In the genomic region with DNA sequence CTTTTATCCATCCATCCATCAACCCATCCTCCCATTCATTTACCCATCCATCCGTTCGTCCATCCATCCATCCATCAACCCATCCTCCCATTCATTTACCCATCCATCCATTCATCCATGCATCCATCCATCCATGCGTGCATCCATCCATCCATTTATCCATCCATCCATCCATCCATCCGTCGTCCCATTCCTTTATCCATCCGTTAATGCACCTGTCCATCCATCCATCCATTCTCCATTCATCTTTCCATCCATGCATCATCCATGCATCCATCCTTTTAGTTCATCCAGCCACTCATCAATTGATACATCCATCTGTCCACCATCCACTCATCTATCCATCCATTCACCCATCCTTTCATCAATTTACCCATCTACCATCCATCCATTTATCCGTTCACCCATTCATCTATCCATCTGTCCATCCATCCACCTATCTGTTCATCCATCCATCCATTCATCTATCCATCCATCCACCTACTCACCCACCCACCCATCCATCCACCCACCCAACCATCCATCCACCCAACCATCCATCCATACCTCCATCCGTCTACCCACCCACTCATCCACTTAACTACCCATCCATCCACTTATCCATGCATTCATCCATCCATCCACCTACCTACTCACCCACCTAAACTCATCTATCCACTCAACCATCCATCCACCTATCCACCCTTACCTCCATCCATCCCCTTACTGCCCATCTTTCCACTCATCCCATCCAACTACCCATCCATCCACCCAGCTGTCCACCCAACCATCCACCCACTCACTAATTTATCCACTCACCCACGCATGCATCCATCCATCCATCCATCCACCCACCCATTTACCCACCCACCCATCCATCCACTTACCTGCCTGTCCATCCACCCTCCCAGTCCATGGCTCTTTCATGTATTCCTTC, we compare ENCODE assay signal across 2 cellular contexts.
TF ChIP-seq lines count a peak whose summit lies in the region.

No MANE protein-coding gene starts in this region.

TF ChIP-seq in IMR-90, 13 proteins besides CTCF, POLR2A, EP300 and RAD21:
- TF ChIP-seq MAFK (IDR thresholded peaks at IDR 0.05; ENCODE audit: low read depth, low read length) (no peak), MXI1 (IDR thresholded peaks at IDR 0.05; ENCODE audit: borderline replicate concordance, low read depth, low read length) (no peak), CHD1 (IDR thresholded peaks at IDR 0.05; ENCODE audit: low read depth, low read length) (no peak), BHLHE40 (IDR thresholded peaks at IDR 0.05; ENCODE audit: low read depth, low read length) (no peak), RFX5 (IDR thresholded peaks at IDR 0.05; ENCODE audit: low read depth, low read length) (no peak), RCOR1 (IDR thresholded peaks at IDR 0.05; ENCODE audit: insufficient replicate concordance, low read length) (no peak), FOS (IDR thresholded peaks at IDR 0.05; ENCODE audit: low read depth, low read length) (no peak), NFE2L2 (IDR thresholded peaks at IDR 0.05; ENCODE audit: low read depth, low read length) (no peak), MAZ (IDR thresholded peaks at IDR 0.05; ENCODE audit: borderline replicate concordance, low read depth, low read length) (no peak)
- TF ChIP-seq, protein P1, sequence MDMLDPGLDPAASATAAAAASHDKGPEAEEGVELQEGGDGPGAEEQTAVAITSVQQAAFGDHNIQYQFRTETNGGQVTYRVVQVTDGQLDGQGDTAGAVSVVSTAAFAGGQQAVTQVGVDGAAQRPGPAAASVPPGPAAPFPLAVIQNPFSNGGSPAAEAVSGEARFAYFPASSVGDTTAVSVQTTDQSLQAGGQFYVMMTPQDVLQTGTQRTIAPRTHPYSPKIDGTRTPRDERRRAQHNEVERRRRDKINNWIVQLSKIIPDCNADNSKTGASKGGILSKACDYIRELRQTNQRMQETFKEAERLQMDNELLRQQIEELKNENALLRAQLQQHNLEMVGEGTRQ (IDR thresholded peaks at IDR 0.05; ENCODE audit: low read depth, low read length), result no peak
- TF ChIP-seq, protein P2, sequence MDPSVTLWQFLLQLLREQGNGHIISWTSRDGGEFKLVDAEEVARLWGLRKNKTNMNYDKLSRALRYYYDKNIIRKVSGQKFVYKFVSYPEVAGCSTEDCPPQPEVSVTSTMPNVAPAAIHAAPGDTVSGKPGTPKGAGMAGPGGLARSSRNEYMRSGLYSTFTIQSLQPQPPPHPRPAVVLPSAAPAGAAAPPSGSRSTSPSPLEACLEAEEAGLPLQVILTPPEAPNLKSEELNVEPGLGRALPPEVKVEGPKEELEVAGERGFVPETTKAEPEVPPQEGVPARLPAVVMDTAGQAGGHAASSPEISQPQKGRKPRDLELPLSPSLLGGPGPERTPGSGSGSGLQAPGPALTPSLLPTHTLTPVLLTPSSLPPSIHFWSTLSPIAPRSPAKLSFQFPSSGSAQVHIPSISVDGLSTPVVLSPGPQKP (IDR thresholded peaks at IDR 0.05; ENCODE audit: borderline replicate concordance, low read depth, low read length), result no peak

TF ChIP-seq in GM23338, 12 proteins besides CTCF, POLR2A, EP300 and RAD21:
- no peak for TF ChIP-seq CREB1 (CRISPR knock-in tag; IDR thresholded peaks at IDR 0.05; ENCODE audit: low read depth)
- no peak for TF ChIP-seq NANOG (IDR thresholded peaks at IDR 0.05; ENCODE audit: borderline replicate concordance)
- TF ChIP-seq, protein P3, sequence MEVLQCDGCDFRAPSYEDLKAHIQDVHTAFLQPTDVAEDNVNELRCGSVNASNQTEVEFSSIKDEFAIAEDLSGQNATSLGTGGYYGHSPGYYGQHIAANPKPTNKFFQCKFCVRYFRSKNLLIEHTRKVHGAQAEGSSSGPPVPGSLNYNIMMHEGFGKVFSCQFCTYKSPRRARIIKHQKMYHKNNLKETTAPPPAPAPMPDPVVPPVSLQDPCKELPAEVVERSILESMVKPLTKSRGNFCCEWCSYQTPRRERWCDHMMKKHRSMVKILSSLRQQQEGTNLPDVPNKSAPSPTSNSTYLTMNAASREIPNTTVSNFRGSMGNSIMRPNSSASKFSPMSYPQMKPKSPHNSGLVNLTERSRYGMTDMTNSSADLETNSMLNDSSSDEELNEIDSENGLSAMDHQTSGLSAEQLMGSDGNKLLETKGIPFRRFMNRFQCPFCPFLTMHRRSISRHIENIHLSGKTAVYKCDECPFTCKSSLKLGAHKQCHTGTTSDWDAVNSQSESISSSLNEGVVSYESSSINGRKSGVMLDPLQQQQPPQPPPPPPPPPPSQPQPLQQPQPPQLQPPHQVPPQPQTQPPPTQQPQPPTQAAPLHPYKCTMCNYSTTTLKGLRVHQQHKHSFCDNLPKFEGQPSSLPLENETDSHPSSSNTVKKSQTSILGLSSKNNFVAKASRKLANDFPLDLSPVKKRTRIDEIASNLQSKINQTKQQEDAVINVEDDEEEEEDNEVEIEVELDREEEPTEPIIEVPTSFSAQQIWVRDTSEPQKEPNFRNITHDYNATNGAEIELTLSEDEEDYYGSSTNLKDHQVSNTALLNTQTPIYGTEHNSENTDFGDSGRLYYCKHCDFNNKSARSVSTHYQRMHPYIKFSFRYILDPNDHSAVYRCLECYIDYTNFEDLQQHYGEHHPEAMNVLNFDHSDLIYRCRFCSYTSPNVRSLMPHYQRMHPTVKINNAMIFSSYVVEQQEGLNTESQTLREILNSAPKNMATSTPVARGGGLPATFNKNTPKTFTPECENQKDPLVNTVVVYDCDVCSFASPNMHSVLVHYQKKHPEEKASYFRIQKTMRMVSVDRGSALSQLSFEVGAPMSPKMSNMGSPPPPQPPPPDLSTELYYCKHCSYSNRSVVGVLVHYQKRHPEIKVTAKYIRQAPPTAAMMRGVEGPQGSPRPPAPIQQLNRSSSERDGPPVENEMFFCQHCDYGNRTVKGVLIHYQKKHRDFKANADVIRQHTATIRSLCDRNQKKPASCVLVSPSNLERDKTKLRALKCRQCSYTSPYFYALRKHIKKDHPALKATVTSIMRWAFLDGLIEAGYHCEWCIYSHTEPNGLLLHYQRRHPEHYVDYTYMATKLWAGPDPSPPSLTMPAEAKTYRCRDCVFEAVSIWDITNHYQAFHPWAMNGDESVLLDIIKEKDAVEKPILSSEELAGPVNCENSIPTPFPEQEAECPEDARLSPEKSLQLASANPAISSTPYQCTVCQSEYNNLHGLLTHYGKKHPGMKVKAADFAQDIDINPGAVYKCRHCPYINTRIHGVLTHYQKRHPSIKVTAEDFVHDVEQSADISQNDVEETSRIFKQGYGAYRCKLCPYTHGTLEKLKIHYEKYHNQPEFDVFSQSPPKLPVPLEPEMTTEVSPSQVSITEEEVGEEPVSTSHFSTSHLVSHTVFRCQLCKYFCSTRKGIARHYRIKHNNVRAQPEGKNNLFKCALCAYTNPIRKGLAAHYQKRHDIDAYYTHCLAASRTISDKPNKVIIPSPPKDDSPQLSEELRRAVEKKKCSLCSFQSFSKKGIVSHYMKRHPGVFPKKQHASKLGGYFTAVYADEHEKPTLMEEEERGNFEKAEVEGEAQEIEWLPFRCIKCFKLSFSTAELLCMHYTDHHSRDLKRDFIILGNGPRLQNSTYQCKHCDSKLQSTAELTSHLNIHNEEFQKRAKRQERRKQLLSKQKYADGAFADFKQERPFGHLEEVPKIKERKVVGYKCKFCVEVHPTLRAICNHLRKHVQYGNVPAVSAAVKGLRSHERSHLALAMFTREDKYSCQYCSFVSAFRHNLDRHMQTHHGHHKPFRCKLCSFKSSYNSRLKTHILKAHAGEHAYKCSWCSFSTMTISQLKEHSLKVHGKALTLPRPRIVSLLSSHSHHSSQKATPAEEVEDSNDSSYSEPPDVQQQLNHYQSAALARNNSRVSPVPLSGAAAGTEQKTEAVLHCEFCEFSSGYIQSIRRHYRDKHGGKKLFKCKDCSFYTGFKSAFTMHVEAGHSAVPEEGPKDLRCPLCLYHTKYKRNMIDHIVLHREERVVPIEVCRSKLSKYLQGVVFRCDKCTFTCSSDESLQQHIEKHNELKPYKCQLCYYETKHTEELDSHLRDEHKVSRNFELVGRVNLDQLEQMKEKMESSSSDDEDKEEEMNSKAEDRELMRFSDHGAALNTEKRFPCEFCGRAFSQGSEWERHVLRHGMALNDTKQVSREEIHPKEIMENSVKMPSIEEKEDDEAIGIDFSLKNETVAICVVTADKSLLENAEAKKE (CRISPR knock-in tag; IDR thresholded peaks at IDR 0.05), result no peak
- no peak for TF ChIP-seq ZNF331 (CRISPR knock-in tag; IDR thresholded peaks at IDR 0.05; ENCODE audit: low read depth)
- TF ChIP-seq, protein P4, sequence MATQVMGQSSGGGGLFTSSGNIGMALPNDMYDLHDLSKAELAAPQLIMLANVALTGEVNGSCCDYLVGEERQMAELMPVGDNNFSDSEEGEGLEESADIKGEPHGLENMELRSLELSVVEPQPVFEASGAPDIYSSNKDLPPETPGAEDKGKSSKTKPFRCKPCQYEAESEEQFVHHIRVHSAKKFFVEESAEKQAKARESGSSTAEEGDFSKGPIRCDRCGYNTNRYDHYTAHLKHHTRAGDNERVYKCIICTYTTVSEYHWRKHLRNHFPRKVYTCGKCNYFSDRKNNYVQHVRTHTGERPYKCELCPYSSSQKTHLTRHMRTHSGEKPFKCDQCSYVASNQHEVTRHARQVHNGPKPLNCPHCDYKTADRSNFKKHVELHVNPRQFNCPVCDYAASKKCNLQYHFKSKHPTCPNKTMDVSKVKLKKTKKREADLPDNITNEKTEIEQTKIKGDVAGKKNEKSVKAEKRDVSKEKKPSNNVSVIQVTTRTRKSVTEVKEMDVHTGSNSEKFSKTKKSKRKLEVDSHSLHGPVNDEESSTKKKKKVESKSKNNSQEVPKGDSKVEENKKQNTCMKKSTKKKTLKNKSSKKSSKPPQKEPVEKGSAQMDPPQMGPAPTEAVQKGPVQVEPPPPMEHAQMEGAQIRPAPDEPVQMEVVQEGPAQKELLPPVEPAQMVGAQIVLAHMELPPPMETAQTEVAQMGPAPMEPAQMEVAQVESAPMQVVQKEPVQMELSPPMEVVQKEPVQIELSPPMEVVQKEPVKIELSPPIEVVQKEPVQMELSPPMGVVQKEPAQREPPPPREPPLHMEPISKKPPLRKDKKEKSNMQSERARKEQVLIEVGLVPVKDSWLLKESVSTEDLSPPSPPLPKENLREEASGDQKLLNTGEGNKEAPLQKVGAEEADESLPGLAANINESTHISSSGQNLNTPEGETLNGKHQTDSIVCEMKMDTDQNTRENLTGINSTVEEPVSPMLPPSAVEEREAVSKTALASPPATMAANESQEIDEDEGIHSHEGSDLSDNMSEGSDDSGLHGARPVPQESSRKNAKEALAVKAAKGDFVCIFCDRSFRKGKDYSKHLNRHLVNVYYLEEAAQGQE (IDR thresholded peaks at IDR 0.05; ENCODE audit: unreplicated experiment), result no peak
- TF ChIP-seq EZH2phosphoT487 (IDR thresholded peaks at IDR 0.05; ENCODE audit: unreplicated experiment), result no peak
- no peak for TF ChIP-seq EZH2 (IDR thresholded peaks at IDR 0.05; ENCODE audit: low read depth, unreplicated experiment)
- no peak for TF ChIP-seq ZNF114 (CRISPR knock-in tag; IDR thresholded peaks at IDR 0.05)
- no peak for TF ChIP-seq STAT1 (IDR thresholded peaks at IDR 0.05; ENCODE audit: unreplicated experiment)
- no peak for TF ChIP-seq JUNB (IDR thresholded peaks at IDR 0.05; ENCODE audit: unreplicated experiment)
- TF ChIP-seq POLR2AphosphoS5 (IDR thresholded peaks at IDR 0.05; ENCODE audit: low read depth), result no peak
- TF ChIP-seq, protein P5, sequence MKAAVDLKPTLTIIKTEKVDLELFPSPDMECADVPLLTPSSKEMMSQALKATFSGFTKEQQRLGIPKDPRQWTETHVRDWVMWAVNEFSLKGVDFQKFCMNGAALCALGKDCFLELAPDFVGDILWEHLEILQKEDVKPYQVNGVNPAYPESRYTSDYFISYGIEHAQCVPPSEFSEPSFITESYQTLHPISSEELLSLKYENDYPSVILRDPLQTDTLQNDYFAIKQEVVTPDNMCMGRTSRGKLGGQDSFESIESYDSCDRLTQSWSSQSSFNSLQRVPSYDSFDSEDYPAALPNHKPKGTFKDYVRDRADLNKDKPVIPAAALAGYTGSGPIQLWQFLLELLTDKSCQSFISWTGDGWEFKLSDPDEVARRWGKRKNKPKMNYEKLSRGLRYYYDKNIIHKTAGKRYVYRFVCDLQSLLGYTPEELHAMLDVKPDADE (IDR thresholded peaks at IDR 0.05), result no peak
